Comparison of ENCODE assay signal across 11 cellular contexts in genomic region chr3:138426211-138426610, GRCh38. TPM values are rescaled to one million over a fixed set of nuclear protein-coding genes. Genes with fewer than 3 reads are reported as not detected.
DNase-seq lines count a peak whose midpoint lies in the region; ATAC-seq and TF ChIP-seq lines count a peak whose summit lies in the region.
"Had no signal": no experiment of that assay in that cellular context is flagged by ENCODE, and none has a peak within 500 bp of the region (broad histone marks: within the 10 kb centered on the region; RNA-seq: fewer than 3 reads in every experiment).

No MANE protein-coding gene starts in this region.

- H3K4me1 Mint-ChIP-seq in H9 = peaks cover 11 to 21% of the 10 kb centered on the region in 2 experiments
- H3K4me1 Mint-ChIP-seq: IgD-negative memory B cell; stimulated activated effector memory CD8-positive, alpha-beta T cell treated with anti-CD3 and anti-CD28 coated beads, Interleukin-12 subunit alpha, Interleukin-12 subunit beta, amount 100 ng/mL, for 72 hours had no signal

- no peaks in the 10 kb centered on the region for H3K27me3 ChIP-seq in H9 (ENCODE audit: insufficient read depth, low read length)
- no peaks in the 10 kb centered on the region for H3K27me3 ChIP-seq in adipocyte (replicated peaks; ENCODE audit: control insufficient read depth, insufficient read depth, low read length)

- H3K9ac ChIP-seq in H9 (ENCODE audit: extremely low read depth, insufficient read length, low read length) = no peak overlapping the region
- no peak overlapping the region for H3K9ac ChIP-seq in adipocyte (ENCODE audit: low read length)

- H4K8ac ChIP-seq in H9 (replicated peaks; ENCODE audit: insufficient read length, low read depth, low read length) = no peak overlapping the region

- peaks cover 7% of the 10 kb centered on the region for H3K27me3 Mint-ChIP-seq in H9 (ENCODE audit: low read depth)

- no peaks in the 10 kb centered on the region for H3K9me3 ChIP-seq in H9 (ENCODE audit: control insufficient read depth, low read depth, low read length)
- H3K9me3 ChIP-seq in adipocyte (ENCODE audit: control insufficient read depth, low read length) = peaks cover 3% of the 10 kb centered on the region

- H2AFZ ChIP-seq in H9 (ENCODE audit: low read length) = no peak overlapping the region

- H4K5ac ChIP-seq in H9 (ENCODE audit: insufficient read length, low read depth, low read length) = no peak overlapping the region

- peaks cover 6 to 24% (median 6%) of the 10 kb centered on the region in 3 experiments for H3K36me3 Mint-ChIP-seq in H9 (ENCODE audit: insufficient read depth in 1 of 3, low read depth in 3 of 3)
- H3K36me3 Mint-ChIP-seq: IgD-negative memory B cell; stimulated activated effector memory CD8-positive, alpha-beta T cell treated with anti-CD3 and anti-CD28 coated beads, Interleukin-12 subunit alpha, Interleukin-12 subunit beta, amount 100 ng/mL, for 72 hours had no signal

- H2BK20ac ChIP-seq in H9 (ENCODE audit: low read depth, low read length, poor library complexity, severe bottlenecking) = no peak overlapping the region

- H3K4me1 ChIP-seq in H9 (ENCODE audit: insufficient read depth, low read length) (no peaks in the 10 kb centered on the region), adipocyte (ENCODE audit: control insufficient read depth, insufficient read depth, low read length) (no peaks in the 10 kb centered on the region)

- no peak overlapping the region for H3K14ac ChIP-seq in H9 (ENCODE audit: insufficient read depth, low read length)

- no peak overlapping the region for H3K27ac ChIP-seq in H9 (ENCODE audit: insufficient read length, low read depth, low read length)
- no peak overlapping the region for H3K27ac ChIP-seq in substantia nigra (ENCODE audit: low read depth, low read length, poor library complexity, severe bottlenecking)

- H3K23ac ChIP-seq in H9 (ENCODE audit: insufficient read length, low read depth, low read length) = no peak overlapping the region

- peak; percentile 42 for ATAC-seq in left lobe of liver
- ATAC-seq: stimulated activated effector memory CD8-positive, alpha-beta T cell treated with anti-CD3 and anti-CD28 coated beads, Interleukin-12 subunit alpha, Interleukin-12 subunit beta, amount 100 ng/mL, for 72 hours had no signal

- H2BK12ac ChIP-seq in H9 (ENCODE audit: insufficient read length, low read depth, low read length) = no peak overlapping the region

- H2BK120ac ChIP-seq in H9 (ENCODE audit: low read depth, low read length, poor library complexity, severe bottlenecking) = no peak overlapping the region

- H3K18ac ChIP-seq in H9 (ENCODE audit: insufficient read length, low read depth, low read length) = no peak overlapping the region

- H3K79me1 ChIP-seq in H9 (ENCODE audit: insufficient read depth, low read depth, low read length, poor library complexity, severe bottlenecking) = no peaks in the 10 kb centered on the region

- H3K4ac ChIP-seq in H9 (ENCODE audit: low read depth, low read length) = no peak overlapping the region

- TF ChIP-seq CTCF in H9 (conservative IDR thresholded peaks at IDR 0.05) = peak; percentile 76

- H3T11ph ChIP-seq in H9 (ENCODE audit: low read length) = no peak overlapping the region

- H3K79me2 ChIP-seq in H9 (ENCODE audit: insufficient read depth, low read length) = no peaks in the 10 kb centered on the region

- no peaks in the 10 kb centered on the region for H4K20me1 ChIP-seq in H9 (ENCODE audit: control insufficient read depth, insufficient read depth, insufficient read length)

- DNase-seq in ACHN (peak; percentile 53), H9 (no peak), adipocyte (ENCODE audit: low read depth) (peak; percentile 74), left lobe of liver (ENCODE audit: low spot score) (no peak), KBM-7 (no peak), DMS153 treated with DMSO at 0.1 percent for 48 hours (lab: John Stamatoyannopoulos, UW; ENCODE audit: unreplicated experiment) (no peak), substantia nigra (lab: John Stamatoyannopoulos, UW) (no peak), NCI-H82 (lab: John Stamatoyannopoulos, UW) (no peak)
- DNase-seq: foreskin melanocyte had no signal

- no peak overlapping the region for H2AK5ac ChIP-seq in H9 (ENCODE audit: insufficient read length, low read length)

- no peak overlapping the region; a peak in 1 of 5 replicates for H3K4me3 Mint-ChIP-seq in H9
- H3K4me3 Mint-ChIP-seq: IgD-negative memory B cell; stimulated activated effector memory CD8-positive, alpha-beta T cell treated with anti-CD3 and anti-CD28 coated beads, Interleukin-12 subunit alpha, Interleukin-12 subunit beta, amount 100 ng/mL, for 72 hours had no signal

- no peak overlapping the region for H3K4me3 ChIP-seq in adipocyte (ENCODE audit: low read length)

- no peak overlapping the region for H4K91ac ChIP-seq in H9 (ENCODE audit: insufficient read length, low read depth, low read length)

- H2BK5ac ChIP-seq in H9 (ENCODE audit: insufficient read length, low read length) = no peak overlapping the region

- no peak overlapping the region for H3K4me2 ChIP-seq in H9 (ENCODE audit: insufficient read depth, insufficient read length, low read length)

- peaks cover 7 to 18% of the 10 kb centered on the region in 2 experiments; a peak in 4 of 5 replicates for H3K9me3 Mint-ChIP-seq in H9
- H3K9me3 Mint-ChIP-seq: stimulated activated effector memory CD8-positive, alpha-beta T cell treated with anti-CD3 and anti-CD28 coated beads, Interleukin-12 subunit alpha, Interleukin-12 subunit beta, amount 100 ng/mL, for 72 hours had no signal

- H3K27ac Mint-ChIP-seq in H9 = no peak overlapping the region
- H3K27ac Mint-ChIP-seq: IgD-negative memory B cell; stimulated activated effector memory CD8-positive, alpha-beta T cell treated with anti-CD3 and anti-CD28 coated beads, Interleukin-12 subunit alpha, Interleukin-12 subunit beta, amount 100 ng/mL, for 72 hours had no signal

- no peak overlapping the region for H3K56ac ChIP-seq in H9 (ENCODE audit: insufficient read length, low read depth, low read length)

- no peaks in the 10 kb centered on the region for H3K36me3 ChIP-seq in adipocyte (ENCODE audit: control insufficient read depth, insufficient read depth, low read length, severe bottlenecking)

- H3K23me2 ChIP-seq in H9 (ENCODE audit: insufficient read length, low read depth, low read length, poor library complexity, severe bottlenecking) = no peaks in the 10 kb centered on the region

- no CpG with 5 or more reads among the region's 3 CpGs for WGBS in H9 (ENCODE audit: extremely low coverage, insufficient read length, low lambda C conversion rate)

- in situ Hi-C loops in ACHN (cut with HindIII; ENCODE audit: low pct_ligation_motif_present, low pct_unique_long_range_greater_than_20kb, low sequenced_read_pairs) = no loop called here
- in situ Hi-C loops in KBM-7 (cut with MboI; ENCODE audit: low pct_unique_long_range_greater_than_20kb, low sequenced_read_pairs) = no loop called here

- no peak overlapping the region for H2BK15ac ChIP-seq in H9 (ENCODE audit: low read depth, low read length)

RNA-seq across cellular contexts. Expression of gene ESYT3, which starts 8.2 kb away (rescaled TPM):
- total RNA-seq in H9 (2021) (5.9 and 6.3 TPM in 2 replicates), left lobe of liver (0.20 TPM)

Comparison
In these comparisons a context has a peak if more than half of its experiments do, and no peak if none do; other contexts are left out.
1. DNase-seq: peak in ACHN (single experiment) and adipocyte (single experiment); none in H9 (single experiment), left lobe of liver (single experiment), KBM-7 (single experiment), DMS153 treated with DMSO at 0.1 percent for 48 hours (single experiment), substantia nigra (0 of 49) and NCI-H82 (single experiment).